1 cellular context compared by ENCODE assay signal in genomic region chr19:42184401-42184861, GRCh38.
TF ChIP-seq lines count a peak whose summit lies in the region.

No MANE protein-coding gene starts in this region.

TF ChIP-seq in HEK293, 187 proteins besides CTCF, POLR2A, EP300 and RAD21 (continued from another document):
- TF ChIP-seq ZNF324 (tag by site-specific recombination; IDR thresholded peaks at IDR 0.05) (no peak), ZEB2 (tag by site-specific recombination; IDR thresholded peaks at IDR 0.05) (no peak), ZNF292 (tag by site-specific recombination; IDR thresholded peaks at IDR 0.05; ENCODE audit: borderline replicate concordance, low read depth) (no peak), ZNF624 (tag by site-specific recombination; IDR thresholded peaks at IDR 0.05) (no peak), ZNF843 (tag by site-specific recombination; IDR thresholded peaks at IDR 0.05) (no peak), ZNF426 (tag by site-specific recombination; IDR thresholded peaks at IDR 0.05) (no peak), HOXC10 (CRISPR knock-in tag; IDR thresholded peaks at IDR 0.05) (no peak), PRDM6 (tag by site-specific recombination; IDR thresholded peaks at IDR 0.05) (no peak), REPIN1 (tag by site-specific recombination; IDR thresholded peaks at IDR 0.05; ENCODE audit: low read depth) (no peak), HOXD13 (CRISPR knock-in tag; IDR thresholded peaks at IDR 0.05; ENCODE audit: borderline replicate concordance) (no peak), ZNF223 (tag by site-specific recombination; IDR thresholded peaks at IDR 0.05) (no peak), ZNF654 (tag by site-specific recombination; IDR thresholded peaks at IDR 0.05; ENCODE audit: low read depth) (peak; percentile 81), ZNF785 (tag by site-specific recombination; IDR thresholded peaks at IDR 0.05) (no peak), ZNF555 (tag by site-specific recombination; conservative IDR thresholded peaks at IDR 0.05) (no peak), ZNF544 (tag by site-specific recombination; IDR thresholded peaks at IDR 0.05) (no peak), ZNF433 (tag by site-specific recombination; IDR thresholded peaks at IDR 0.05; ENCODE audit: low read depth) (no peak), ZNF585B (tag by site-specific recombination; IDR thresholded peaks at IDR 0.05) (no peak), ZBTB8A (tag by site-specific recombination; IDR thresholded peaks at IDR 0.05) (no peak), ZNF175 (tag by site-specific recombination; IDR thresholded peaks at IDR 0.05) (no peak), ZFP69B (tag by site-specific recombination; IDR thresholded peaks at IDR 0.05) (peak; percentile 100)
